Comparison of ENCODE assay signal across 1 cellular context in genomic region chr4:138839574-138839973, GRCh38.
TF ChIP-seq lines count a peak whose summit lies in the region.

No MANE protein-coding gene starts in this region.

TF ChIP-seq in GM23338, 12 proteins besides CTCF, POLR2A, EP300 and RAD21 (continued from another document):
- TF ChIP-seq ETS1 (IDR thresholded peaks at IDR 0.05) = no peak
- TF ChIP-seq EZH2 (IDR thresholded peaks at IDR 0.05; ENCODE audit: low read depth, unreplicated experiment) = no peak
- TF ChIP-seq REST (IDR thresholded peaks at IDR 0.05; ENCODE audit: unreplicated experiment) = no peak
- TF ChIP-seq POLR2AphosphoS5 (IDR thresholded peaks at IDR 0.05; ENCODE audit: low read depth) = no peak
- TF ChIP-seq STAT1 (IDR thresholded peaks at IDR 0.05; ENCODE audit: unreplicated experiment) = no peak
